ENCODE assay signal across 8 cellular contexts in the genomic region with DNA sequence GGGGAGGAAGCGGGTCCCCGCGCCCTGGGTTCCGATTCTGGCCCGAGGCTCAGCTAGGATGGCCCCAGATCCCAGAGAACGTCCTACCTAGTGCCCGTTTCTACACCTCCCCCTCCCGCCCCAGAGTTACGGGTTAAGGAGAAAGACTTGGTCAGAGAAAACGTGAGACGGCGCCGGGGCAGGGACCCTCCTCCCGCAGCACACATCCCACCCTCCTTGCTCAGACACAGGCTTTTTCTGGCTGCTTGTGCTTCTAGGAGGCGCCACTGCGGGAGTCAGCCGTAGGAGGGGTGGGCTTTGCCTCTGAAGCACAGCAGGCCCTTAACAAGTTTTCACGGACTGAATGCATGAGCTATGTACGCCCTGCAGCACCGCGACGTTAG.
DNase-seq lines count a peak whose midpoint lies in the region; ATAC-seq and TF ChIP-seq lines count a peak whose summit lies in the region.

No MANE protein-coding gene starts in this region.

- RAD21 ChIA-PET in HCT116 (lab: Charles Lee; ENCODE audit: low non-redundant PET in 1 of 2, low total read pairs in 2 of 2, uncharacterized antibody in 2 of 2, unreplicated experiment in 2 of 2), result interaction anchor here (0.7 to 2.6 kb wide), 4 partner anchors 71 to 550 kb away, joined by 3 to 21 read pairs (median 10); no protein-coding TSS in a partner anchor

- H3K27me3 Mint-ChIP-seq in activated naive CD8-positive, alpha-beta T cell treated with anti-CD3 and anti-CD28 coated beads, Interleukin-2, amount 10 ng/mL, durations not matched to agents 7 days and 5 days, result peaks cover 68% of the 10 kb centered on the region

- no peaks in the 10 kb centered on the region for H3K9me3 Mint-ChIP-seq in activated naive CD8-positive, alpha-beta T cell treated with anti-CD3 and anti-CD28 coated beads, Interleukin-2, amount 10 ng/mL, durations not matched to agents 7 days and 5 days

- no peak for TF ChIP-seq EP300 in transverse colon (IDR thresholded peaks at IDR 0.05; ENCODE audit: low read depth)

- H3K27ac ChIP-seq in ACC112 (ENCODE audit: low read depth, low read length) (no peak overlapping the region), HCT116 (ENCODE audit: low read depth, low read length) (no peak overlapping the region; the same call in 1 of the 2 replicates), transverse colon (no peak overlapping the region)

- H3K4me2 ChIP-seq in HCT116 (ENCODE audit: low read length), result peak overlapping the region; percentile 89

- peaks cover 9% of the 10 kb centered on the region for H3K4me1 ChIP-seq in ACC112 (ENCODE audit: control insufficient read depth, insufficient read depth, low read length, unreplicated experiment)
- H3K4me1 ChIP-seq in HCT116 (ENCODE audit: control insufficient read depth in 1 of 2, insufficient read depth in 2 of 2, low read length in 2 of 2), result peaks cover 0 to 10% of the 10 kb centered on the region in 2 experiments; a peak in 2 of 4 replicates
- peaks cover 6 to 18% (median 15%) of the 10 kb centered on the region in 4 donors for H3K4me1 ChIP-seq in transverse colon

- H3K27me3 ChIP-seq in ACC112 (ENCODE audit: insufficient read depth, low read length) (peaks cover 57% of the 10 kb centered on the region), HCT116 (ENCODE audit: insufficient read depth, low read length) (peaks cover 8% of the 10 kb centered on the region; the same call in 1 of the 2 replicates), kidney epithelial cell (ENCODE audit: control insufficient read depth, insufficient read depth, low read length) (peaks cover 43% of the 10 kb centered on the region), transverse colon (peaks cover 95% of the 10 kb centered on the region)

- H3K9me2 ChIP-seq in HCT116 (ENCODE audit: insufficient read depth), result no peaks in the 10 kb centered on the region

- H3K4me3 ChIP-seq in ACC112 (ENCODE audit: low read depth, low read length) (peak overlapping the region; percentile 74), HCT116 (replicated peaks in 1 of 2; ENCODE audit: low read depth in 1 of 2, low read length in 2 of 2) (peak overlapping the region; percentile 39 to 56), kidney epithelial cell (ENCODE audit: low read depth, low read length) (peak overlapping the region; percentile 41), transverse colon (peak overlapping the region; percentile 35 to 67 (median 45))

- CTCF ChIA-PET in HCT116 (lab: Charles Lee), result interaction anchor here (0.6 to 3.6 kb wide), 10 partner anchors 9 to 293 kb away, joined by 3 to 41 read pairs (median 4); no protein-coding TSS in a partner anchor

- peaks cover 8% of the 10 kb centered on the region for H3K4me1 Mint-ChIP-seq in activated naive CD8-positive, alpha-beta T cell treated with anti-CD3 and anti-CD28 coated beads, Interleukin-2, amount 10 ng/mL, durations not matched to agents 7 days and 5 days

- H3K9me3 ChIP-seq in HCT116 (ENCODE audit: control insufficient read depth in 1 of 2, insufficient read depth in 1 of 2, low read depth in 1 of 2, low read length in 2 of 2) (no peaks in the 10 kb centered on the region), transverse colon (no peaks in the 10 kb centered on the region)

- TF ChIP-seq CTCF in HCT116 (IDR thresholded peaks at IDR 0.05 in 2 of 3, conservative IDR thresholded peaks at IDR 0.05 in 1 of 3; ENCODE audit: borderline replicate concordance in 1 of 3, insufficient read depth in 1 of 3, low read depth in 2 of 3, low read length in 2 of 3) (no peak), kidney epithelial cell (IDR thresholded peaks at IDR 0.05; ENCODE audit: insufficient read depth, low read length, poor library complexity, severe bottlenecking) (no peak), transverse colon (IDR thresholded peaks at IDR 0.05) (no peak)

- peak; percentile 67 for ATAC-seq in HCT116
- peak; percentile 21 for ATAC-seq in activated naive CD8-positive, alpha-beta T cell treated with anti-CD3 and anti-CD28 coated beads, Interleukin-2, amount 10 ng/mL, durations not matched to agents 7 days and 5 days (ENCODE audit: low read depth)
- ATAC-seq in GM21381 (IDR thresholded peaks at IDR 0.05; ENCODE audit: unreplicated experiment), result no peak
- no peak for ATAC-seq in GM19455 (IDR thresholded peaks at IDR 0.05; ENCODE audit: unreplicated experiment)

- POLR2A ChIA-PET in HCT116 (lab: Charles Lee), result interaction anchor here (1.0 kb wide), 1 partner anchor 74 kb away, joined by 8 read pairs; no protein-coding TSS in a partner anchor
- POLR2A ChIA-PET in activated naive CD8-positive, alpha-beta T cell treated with anti-CD3 and anti-CD28 coated beads, Interleukin-2, amount 10 ng/mL, durations not matched to agents 7 days and 5 days (lab: Charles Lee), result interaction anchor here (0.7 to 1.9 kb wide), 5 partner anchors 9 to 74 kb away, joined by 3 to 10 read pairs (median 3); no protein-coding TSS in a partner anchor

- H3K36me3 ChIP-seq in ACC112 (ENCODE audit: insufficient read depth, low read length) (no peaks in the 10 kb centered on the region), HCT116 (ENCODE audit: control insufficient read depth in 1 of 2, insufficient read depth in 2 of 2, low read length in 2 of 2) (no peaks in the 10 kb centered on the region), kidney epithelial cell (ENCODE audit: control insufficient read depth, insufficient read depth, low read length) (no peaks in the 10 kb centered on the region), transverse colon (no peaks in the 10 kb centered on the region)

- H2AFZ ChIP-seq in ACC112 (ENCODE audit: low read length, unreplicated experiment) (peak overlapping the region; percentile 99), HCT116 (ENCODE audit: low read depth, low read length, poor library complexity, severe bottlenecking) (peak overlapping the region; percentile 68)

- H3K79me2 ChIP-seq in ACC112 (ENCODE audit: control insufficient read depth, insufficient read depth, low read length, unreplicated experiment) (no peaks in the 10 kb centered on the region), HCT116 (ENCODE audit: insufficient read depth, low read length) (no peaks in the 10 kb centered on the region)

- H3K36me3 Mint-ChIP-seq in activated naive CD8-positive, alpha-beta T cell treated with anti-CD3 and anti-CD28 coated beads, Interleukin-2, amount 10 ng/mL, durations not matched to agents 7 days and 5 days, result no peaks in the 10 kb centered on the region

- intact Hi-C loops in HCT116 (cut with micrococcal nuclease) (loop anchor here (1.0 to 5.0 kb wide), 2 partner anchors 72 to 186 kb away; no protein-coding TSS in a partner anchor), transverse colon (cut with DNase I; ENCODE audit: low total_unique reads) (loop anchor here (5.0 kb wide), 1 partner anchor 71 kb away; no protein-coding TSS in a partner anchor)

- no peak for TF ChIP-seq RAD21 in HCT116 (IDR thresholded peaks at IDR 0.05; ENCODE audit: low read depth)

- H3K4me3 Mint-ChIP-seq in activated naive CD8-positive, alpha-beta T cell treated with anti-CD3 and anti-CD28 coated beads, Interleukin-2, amount 10 ng/mL, durations not matched to agents 7 days and 5 days, result peak overlapping the region; percentile 72

- H3K9ac ChIP-seq in HCT116 (ENCODE audit: low read length), result peak overlapping the region; percentile 49

- WGBS in transverse colon (ENCODE audit: low coverage in 1 of 2), 2 donors, result 5% methylated on average over 22 of the region's 22 CpGs; no CpG with 5 or more reads in 1 of the 2 donors

- DNase-seq in HCT116 (ENCODE audit: low read depth, low spot score) (no peak), kidney epithelial cell (ENCODE audit: low read depth) (no peak), transverse colon (no peak), mesenteric fat pad (ENCODE audit: low spot score) (no peak)
- DNase-seq in activated naive CD8-positive, alpha-beta T cell treated with anti-CD3 and anti-CD28 coated beads, Interleukin-2, amount 10 ng/mL, durations not matched to agents 7 days and 5 days, result no peak

- BruUV-seq in HCT116 (replicated peaks; lab: Mats Ljungman, UMichigan), result no TSS peak

- in situ Hi-C loops in transverse colon (cut with MboI; ENCODE audit: low pct_ligation_motif_present in 1 of 4, low pct_unique_long_range_greater_than_20kb in 1 of 4, low sequenced_read_pairs in 3 of 4), result loop anchor here in 1 of 4 donors (10.0 kb wide), 1 partner anchor 69 kb away; no protein-coding TSS in a partner anchor

- no peak overlapping the region for H3K27ac Mint-ChIP-seq in activated naive CD8-positive, alpha-beta T cell treated with anti-CD3 and anti-CD28 coated beads, Interleukin-2, amount 10 ng/mL, durations not matched to agents 7 days and 5 days

- no peaks in the 10 kb centered on the region for H4K20me1 ChIP-seq in HCT116 (ENCODE audit: insufficient read depth)

- TF ChIP-seq POLR2A in HCT116 (IDR thresholded peaks at IDR 0.05; ENCODE audit: borderline replicate concordance, extremely low read depth, insufficient read depth, insufficient read length) (no peak), transverse colon (IDR thresholded peaks at IDR 0.05) (no peak)

TF ChIP-seq in HCT116, 20 proteins besides CTCF, POLR2A, EP300 and RAD21 (continues in another document):
- TF ChIP-seq EGR1 (IDR thresholded peaks at IDR 0.05; ENCODE audit: low read depth), result no peak; the same call in 1 of the 2 replicates
- TF ChIP-seq YY1 (IDR thresholded peaks at IDR 0.05; ENCODE audit: extremely low read depth, insufficient replicate concordance, low read depth, low read length), result no peak
- no peak for TF ChIP-seq SP1 (IDR thresholded peaks at IDR 0.05; ENCODE audit: low read depth)
- no peak for TF ChIP-seq SIN3A (IDR thresholded peaks at IDR 0.05; ENCODE audit: low read depth)
- TF ChIP-seq, protein P1, sequence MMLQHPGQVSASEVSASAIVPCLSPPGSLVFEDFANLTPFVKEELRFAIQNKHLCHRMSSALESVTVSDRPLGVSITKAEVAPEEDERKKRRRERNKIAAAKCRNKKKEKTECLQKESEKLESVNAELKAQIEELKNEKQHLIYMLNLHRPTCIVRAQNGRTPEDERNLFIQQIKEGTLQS (IDR thresholded peaks at IDR 0.05), result no peak
- TF ChIP-seq JUND (IDR thresholded peaks at IDR 0.05), result no peak
- TF ChIP-seq TCF7L2 (IDR thresholded peaks at IDR 0.05; ENCODE audit: borderline replicate concordance, extremely low read depth, insufficient read depth, insufficient read length), result no peak

Comparison
In these comparisons a context has a peak if more than half of its experiments do, and no peak if none do; other contexts are left out.
1. ATAC-seq: peak in HCT116 (single experiment) and activated naive CD8-positive, alpha-beta T cell treated with anti-CD3 and anti-CD28 coated beads, Interleukin-2, amount 10 ng/mL, durations not matched to agents 7 days and 5 days (single experiment); none in GM21381 (single experiment) and GM19455 (single experiment).
2. Peak in every context shown above with its lines, with median percentiles within 50 percentile points of each other: H3K4me3 ChIP-seq.